ENCODE assay signal across 13 cellular contexts in genomic region chr13:106756446-106756845, GRCh38.
"Had no signal": no experiment of that assay in that cellular context is flagged by ENCODE, and none has a peak within 500 bp of the region (broad histone marks: within the 10 kb centered on the region; RNA-seq: fewer than 3 reads in every experiment).

No MANE protein-coding gene starts in this region.

- H3K4me3 ChIP-seq: colonic mucosa, gastrocnemius medialis, SJSA1, transverse colon had no signal

- H3K4me3 Mint-ChIP-seq: activated CD4-positive, alpha-beta T cell treated with anti-CD3 and anti-CD28 coated beads, Interleukin-2, amount 10 ng/mL, durations not matched to agents 24 days and 14 days; activated T-helper 1 cell treated with anti-CD3 and anti-CD28 coated beads, Interleukin-12 subunit alpha, Interleukin-12 subunit beta, Interleukin-2, Interleukin-4 antibody, amounts not matched to agents 30 ng/mL and 10 ng/mL and 1 ng/mL, durations not matched to agents 14 hours and 24 hours and 36 hours had no signal

- H3K27ac ChIP-seq: colonic mucosa, epithelial cell of prostate, parathyroid adenoma, SJSA1, transverse colon had no signal

- H3K4me1 Mint-ChIP-seq: activated CD4-positive, alpha-beta T cell treated with anti-CD3 and anti-CD28 coated beads, Interleukin-2, amount 10 ng/mL, durations not matched to agents 24 days and 14 days had no signal

- H3K27ac Mint-ChIP-seq: activated CD4-positive, alpha-beta T cell treated with anti-CD3 and anti-CD28 coated beads, Interleukin-2, amount 10 ng/mL, durations not matched to agents 24 days and 14 days; activated T-helper 1 cell treated with anti-CD3 and anti-CD28 coated beads, Interleukin-12 subunit alpha, Interleukin-12 subunit beta, Interleukin-2, Interleukin-4 antibody, amounts not matched to agents 30 ng/mL and 10 ng/mL and 1 ng/mL, durations not matched to agents 14 hours and 24 hours and 36 hours had no signal

- DNase-seq: activated CD4-positive, alpha-beta T cell treated with anti-CD3 and anti-CD28 coated beads, Interleukin-2, amount 10 ng/mL, durations not matched to agents 24 days and 14 days; activated naive CD4-positive, alpha-beta T cell; colonic mucosa; effector memory CD4-positive, alpha-beta T cell; gastrocnemius medialis; stimulated activated CD4-positive, alpha-beta T cell treated with anti-CD3 and anti-CD28 coated beads, Interleukin-2, amount 100 ng/mL, for 24 hours; stimulated activated naive CD4-positive, alpha-beta T cell; T1000; transverse colon had no signal

- ATAC-seq: gastrocnemius medialis had no signal

- H3K36me3 ChIP-seq: colonic mucosa, gastrocnemius medialis, SJSA1, transverse colon had no signal

- H3K9me3 Mint-ChIP-seq: activated CD4-positive, alpha-beta T cell treated with anti-CD3 and anti-CD28 coated beads, Interleukin-2, amount 10 ng/mL, durations not matched to agents 24 days and 14 days; activated T-helper 1 cell treated with anti-CD3 and anti-CD28 coated beads, Interleukin-12 subunit alpha, Interleukin-12 subunit beta, Interleukin-2, Interleukin-4 antibody, amounts not matched to agents 30 ng/mL and 10 ng/mL and 1 ng/mL, durations not matched to agents 14 hours and 24 hours and 36 hours had no signal

- H2AFZ ChIP-seq: parathyroid adenoma had no signal

- H3K79me2 ChIP-seq: parathyroid adenoma had no signal

- H3K4me1 ChIP-seq: colonic mucosa, parathyroid adenoma, SJSA1, transverse colon had no signal

- H3K9ac ChIP-seq: parathyroid adenoma had no signal

- H3K9me3 ChIP-seq: colonic mucosa, gastrocnemius medialis, SJSA1, transverse colon had no signal

- H3K27me3 ChIP-seq: colonic mucosa, gastrocnemius medialis, SJSA1, transverse colon had no signal
